1 cellular context compared by ENCODE assay signal in the genomic region with DNA sequence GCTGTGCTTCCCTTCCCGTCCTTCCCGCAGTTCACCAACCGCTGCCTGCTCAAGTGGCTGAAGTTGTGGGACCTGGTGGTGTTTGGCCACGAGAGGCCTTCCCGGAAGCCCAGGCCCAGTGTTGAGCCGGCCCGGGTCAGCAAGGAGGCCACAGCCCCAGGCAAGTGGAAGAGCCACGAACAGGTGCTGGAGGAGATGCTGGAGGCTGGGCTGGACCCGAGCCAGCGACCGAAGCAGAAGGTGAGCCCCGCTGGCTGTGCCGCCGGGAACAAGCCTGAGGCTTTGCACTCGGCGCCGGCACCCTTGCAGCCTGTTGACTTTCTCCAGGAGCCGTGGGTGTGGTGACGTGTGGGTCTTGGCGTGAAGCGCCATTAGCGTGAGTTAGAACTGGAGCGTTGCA.
TF ChIP-seq lines count a peak whose summit lies in the region.

No MANE protein-coding gene starts in this region.

TF ChIP-seq in H1, 55 proteins besides CTCF, POLR2A, EP300 and RAD21:
- TF ChIP-seq, protein P1, sequence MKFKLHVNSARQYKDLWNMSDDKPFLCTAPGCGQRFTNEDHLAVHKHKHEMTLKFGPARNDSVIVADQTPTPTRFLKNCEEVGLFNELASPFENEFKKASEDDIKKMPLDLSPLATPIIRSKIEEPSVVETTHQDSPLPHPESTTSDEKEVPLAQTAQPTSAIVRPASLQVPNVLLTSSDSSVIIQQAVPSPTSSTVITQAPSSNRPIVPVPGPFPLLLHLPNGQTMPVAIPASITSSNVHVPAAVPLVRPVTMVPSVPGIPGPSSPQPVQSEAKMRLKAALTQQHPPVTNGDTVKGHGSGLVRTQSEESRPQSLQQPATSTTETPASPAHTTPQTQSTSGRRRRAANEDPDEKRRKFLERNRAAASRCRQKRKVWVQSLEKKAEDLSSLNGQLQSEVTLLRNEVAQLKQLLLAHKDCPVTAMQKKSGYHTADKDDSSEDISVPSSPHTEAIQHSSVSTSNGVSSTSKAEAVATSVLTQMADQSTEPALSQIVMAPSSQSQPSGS (IDR thresholded peaks at IDR 0.05; ENCODE audit: low read length) = no peak
- TF ChIP-seq CHD1 (IDR thresholded peaks at IDR 0.05; ENCODE audit: low read depth, low read length) (no peak), JUND (IDR thresholded peaks at IDR 0.05; ENCODE audit: low read length) (no peak), RBBP5 (IDR thresholded peaks at IDR 0.05; ENCODE audit: borderline replicate concordance, low read depth, low read length) (no peak), HDAC6 (IDR thresholded peaks at IDR 0.05; ENCODE audit: low read depth, low read length) (no peak), POU5F1 (IDR thresholded peaks at IDR 0.05; ENCODE audit: low read depth, low read length) (no peak), SAP30 (IDR thresholded peaks at IDR 0.05; ENCODE audit: insufficient read depth, insufficient replicate concordance, low read length) (no peak), CBX8 (IDR thresholded peaks at IDR 0.05; ENCODE audit: borderline replicate concordance, low read depth, low read length) (no peak), FOSL1 (IDR thresholded peaks at IDR 0.05; ENCODE audit: insufficient read depth, low read depth, low read length) (no peak), SP2 (IDR thresholded peaks at IDR 0.05; ENCODE audit: low read length) (no peak), RFX5 (IDR thresholded peaks at IDR 0.05; ENCODE audit: borderline replicate concordance, low read depth, low read length) (no peak), SP4 (IDR thresholded peaks at IDR 0.05; ENCODE audit: low read length) (no peak), KDM4A (IDR thresholded peaks at IDR 0.05; ENCODE audit: low read depth, low read length, severe bottlenecking) (no peak), TCF12 (IDR thresholded peaks at IDR 0.05; ENCODE audit: low read depth, low read length) (no peak), SUZ12 (IDR thresholded peaks at IDR 0.05; ENCODE audit: low read length) (no peak)
- TF ChIP-seq, protein P2, sequence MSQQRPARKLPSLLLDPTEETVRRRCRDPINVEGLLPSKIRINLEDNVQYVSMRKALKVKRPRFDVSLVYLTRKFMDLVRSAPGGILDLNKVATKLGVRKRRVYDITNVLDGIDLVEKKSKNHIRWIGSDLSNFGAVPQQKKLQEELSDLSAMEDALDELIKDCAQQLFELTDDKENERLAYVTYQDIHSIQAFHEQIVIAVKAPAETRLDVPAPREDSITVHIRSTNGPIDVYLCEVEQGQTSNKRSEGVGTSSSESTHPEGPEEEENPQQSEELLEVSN (IDR thresholded peaks at IDR 0.05) = no peak
- TF ChIP-seq, protein P3, sequence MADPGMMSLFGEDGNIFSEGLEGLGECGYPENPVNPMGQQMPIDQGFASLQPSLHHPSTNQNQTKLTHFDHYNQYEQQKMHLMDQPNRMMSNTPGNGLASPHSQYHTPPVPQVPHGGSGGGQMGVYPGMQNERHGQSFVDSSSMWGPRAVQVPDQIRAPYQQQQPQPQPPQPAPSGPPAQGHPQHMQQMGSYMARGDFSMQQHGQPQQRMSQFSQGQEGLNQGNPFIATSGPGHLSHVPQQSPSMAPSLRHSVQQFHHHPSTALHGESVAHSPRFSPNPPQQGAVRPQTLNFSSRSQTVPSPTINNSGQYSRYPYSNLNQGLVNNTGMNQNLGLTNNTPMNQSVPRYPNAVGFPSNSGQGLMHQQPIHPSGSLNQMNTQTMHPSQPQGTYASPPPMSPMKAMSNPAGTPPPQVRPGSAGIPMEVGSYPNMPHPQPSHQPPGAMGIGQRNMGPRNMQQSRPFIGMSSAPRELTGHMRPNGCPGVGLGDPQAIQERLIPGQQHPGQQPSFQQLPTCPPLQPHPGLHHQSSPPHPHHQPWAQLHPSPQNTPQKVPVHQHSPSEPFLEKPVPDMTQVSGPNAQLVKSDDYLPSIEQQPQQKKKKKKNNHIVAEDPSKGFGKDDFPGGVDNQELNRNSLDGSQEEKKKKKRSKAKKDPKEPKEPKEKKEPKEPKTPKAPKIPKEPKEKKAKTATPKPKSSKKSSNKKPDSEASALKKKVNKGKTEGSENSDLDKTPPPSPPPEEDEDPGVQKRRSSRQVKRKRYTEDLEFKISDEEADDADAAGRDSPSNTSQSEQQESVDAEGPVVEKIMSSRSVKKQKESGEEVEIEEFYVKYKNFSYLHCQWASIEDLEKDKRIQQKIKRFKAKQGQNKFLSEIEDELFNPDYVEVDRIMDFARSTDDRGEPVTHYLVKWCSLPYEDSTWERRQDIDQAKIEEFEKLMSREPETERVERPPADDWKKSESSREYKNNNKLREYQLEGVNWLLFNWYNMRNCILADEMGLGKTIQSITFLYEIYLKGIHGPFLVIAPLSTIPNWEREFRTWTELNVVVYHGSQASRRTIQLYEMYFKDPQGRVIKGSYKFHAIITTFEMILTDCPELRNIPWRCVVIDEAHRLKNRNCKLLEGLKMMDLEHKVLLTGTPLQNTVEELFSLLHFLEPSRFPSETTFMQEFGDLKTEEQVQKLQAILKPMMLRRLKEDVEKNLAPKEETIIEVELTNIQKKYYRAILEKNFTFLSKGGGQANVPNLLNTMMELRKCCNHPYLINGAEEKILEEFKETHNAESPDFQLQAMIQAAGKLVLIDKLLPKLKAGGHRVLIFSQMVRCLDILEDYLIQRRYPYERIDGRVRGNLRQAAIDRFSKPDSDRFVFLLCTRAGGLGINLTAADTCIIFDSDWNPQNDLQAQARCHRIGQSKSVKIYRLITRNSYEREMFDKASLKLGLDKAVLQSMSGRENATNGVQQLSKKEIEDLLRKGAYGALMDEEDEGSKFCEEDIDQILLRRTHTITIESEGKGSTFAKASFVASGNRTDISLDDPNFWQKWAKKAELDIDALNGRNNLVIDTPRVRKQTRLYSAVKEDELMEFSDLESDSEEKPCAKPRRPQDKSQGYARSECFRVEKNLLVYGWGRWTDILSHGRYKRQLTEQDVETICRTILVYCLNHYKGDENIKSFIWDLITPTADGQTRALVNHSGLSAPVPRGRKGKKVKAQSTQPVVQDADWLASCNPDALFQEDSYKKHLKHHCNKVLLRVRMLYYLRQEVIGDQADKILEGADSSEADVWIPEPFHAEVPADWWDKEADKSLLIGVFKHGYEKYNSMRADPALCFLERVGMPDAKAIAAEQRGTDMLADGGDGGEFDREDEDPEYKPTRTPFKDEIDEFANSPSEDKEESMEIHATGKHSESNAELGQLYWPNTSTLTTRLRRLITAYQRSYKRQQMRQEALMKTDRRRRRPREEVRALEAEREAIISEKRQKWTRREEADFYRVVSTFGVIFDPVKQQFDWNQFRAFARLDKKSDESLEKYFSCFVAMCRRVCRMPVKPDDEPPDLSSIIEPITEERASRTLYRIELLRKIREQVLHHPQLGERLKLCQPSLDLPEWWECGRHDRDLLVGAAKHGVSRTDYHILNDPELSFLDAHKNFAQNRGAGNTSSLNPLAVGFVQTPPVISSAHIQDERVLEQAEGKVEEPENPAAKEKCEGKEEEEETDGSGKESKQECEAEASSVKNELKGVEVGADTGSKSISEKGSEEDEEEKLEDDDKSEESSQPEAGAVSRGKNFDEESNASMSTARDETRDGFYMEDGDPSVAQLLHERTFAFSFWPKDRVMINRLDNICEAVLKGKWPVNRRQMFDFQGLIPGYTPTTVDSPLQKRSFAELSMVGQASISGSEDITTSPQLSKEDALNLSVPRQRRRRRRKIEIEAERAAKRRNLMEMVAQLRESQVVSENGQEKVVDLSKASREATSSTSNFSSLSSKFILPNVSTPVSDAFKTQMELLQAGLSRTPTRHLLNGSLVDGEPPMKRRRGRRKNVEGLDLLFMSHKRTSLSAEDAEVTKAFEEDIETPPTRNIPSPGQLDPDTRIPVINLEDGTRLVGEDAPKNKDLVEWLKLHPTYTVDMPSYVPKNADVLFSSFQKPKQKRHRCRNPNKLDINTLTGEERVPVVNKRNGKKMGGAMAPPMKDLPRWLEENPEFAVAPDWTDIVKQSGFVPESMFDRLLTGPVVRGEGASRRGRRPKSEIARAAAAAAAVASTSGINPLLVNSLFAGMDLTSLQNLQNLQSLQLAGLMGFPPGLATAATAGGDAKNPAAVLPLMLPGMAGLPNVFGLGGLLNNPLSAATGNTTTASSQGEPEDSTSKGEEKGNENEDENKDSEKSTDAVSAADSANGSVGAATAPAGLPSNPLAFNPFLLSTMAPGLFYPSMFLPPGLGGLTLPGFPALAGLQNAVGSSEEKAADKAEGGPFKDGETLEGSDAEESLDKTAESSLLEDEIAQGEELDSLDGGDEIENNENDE (IDR thresholded peaks at IDR 0.05; ENCODE audit: insufficient replicate concordance, low read length) = no peak
TF ChIP-seq in H1: peak in this region for 0.
